8 cellular contexts compared by ENCODE assay signal in the genomic region with DNA sequence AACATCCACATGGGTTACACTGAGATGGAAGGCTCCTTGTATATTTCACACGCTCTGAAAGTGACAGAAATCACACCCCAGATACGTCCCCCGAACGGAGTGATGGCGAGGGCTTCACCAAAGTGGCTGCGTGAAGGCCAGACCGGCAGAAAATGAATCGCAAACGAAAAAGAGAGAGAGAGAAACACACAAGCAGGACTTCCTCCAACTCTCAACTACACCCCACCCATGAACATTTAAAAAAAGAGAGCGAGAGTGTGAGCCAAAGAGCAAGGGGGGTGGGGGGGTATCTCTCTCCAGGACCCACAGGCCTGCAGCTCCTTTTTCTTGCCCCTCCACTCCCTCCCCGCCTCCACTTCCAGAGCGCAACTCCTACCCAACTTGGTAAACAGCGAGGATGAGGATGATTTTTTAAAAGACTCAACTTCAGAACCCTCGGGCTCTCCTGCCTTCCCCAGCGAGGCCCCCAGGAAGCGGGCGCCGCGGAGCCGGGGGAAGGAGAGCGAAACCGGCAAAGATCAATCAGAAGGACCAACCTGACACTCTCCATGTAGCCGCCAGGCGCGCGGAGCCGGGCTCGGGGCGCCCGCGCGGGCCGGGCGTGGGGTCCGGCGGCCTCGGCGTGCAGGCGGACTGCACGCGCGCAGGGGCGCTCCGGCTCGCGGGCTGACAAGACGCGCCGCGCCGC.
DNase-seq lines count a peak whose midpoint lies in the region; ATAC-seq and TF ChIP-seq lines count a peak whose summit lies in the region.

No MANE protein-coding gene starts in this region.

- intact Hi-C loops in naive thymus-derived CD4-positive, alpha-beta T cell (cut with micrococcal nuclease) = loop anchor here (1.0 to 10.0 kb wide), 17 partner anchors 8 to 1980 kb away; a partner anchor contains a TSS

- H3K27me3 Mint-ChIP-seq in activated T-cell treated with anti-CD3 and anti-CD28 coated beads, Interleukin-2, amount 50 U/mL, for 4 hours (ENCODE audit: low read depth) = no peaks in the 10 kb centered on the region
- no peaks in the 10 kb centered on the region for H3K27me3 Mint-ChIP-seq in naive thymus-derived CD4-positive, alpha-beta T cell

- H3K27ac ChIP-seq in naive thymus-derived CD4-positive, alpha-beta T cell (ENCODE audit: low read depth, low read length) = peak overlapping the region; percentile 82
- peak overlapping the region; percentile 91 to 95 for H3K27ac ChIP-seq in thoracic aorta

- POLR2A ChIA-PET in naive thymus-derived CD4-positive, alpha-beta T cell (lab: Charles Lee) = interaction anchor here (0.7 to 6.3 kb wide), 7 partner anchors 12 to 660 kb away, joined by 3 to 48 read pairs (median 3); a partner anchor contains a TSS

- H3K4me1 ChIP-seq in naive thymus-derived CD4-positive, alpha-beta T cell (ENCODE audit: control insufficient read depth in 2 of 2, insufficient read depth in 2 of 2, low read length in 2 of 2) = peaks cover 55 to 64% of the 10 kb centered on the region in 2 donors
- H3K4me1 ChIP-seq in thoracic aorta (ENCODE audit: control insufficient read depth in 1 of 2, low read depth in 2 of 2) = peaks cover 15 to 60% of the 10 kb centered on the region in 2 donors

- H3K27me3 ChIP-seq in H7 (ENCODE audit: control insufficient read depth, insufficient read depth, low read length) = peaks cover 2% of the 10 kb centered on the region; the same call in 1 of the 2 replicates
- no peaks in the 10 kb centered on the region for H3K27me3 ChIP-seq in naive thymus-derived CD4-positive, alpha-beta T cell (ENCODE audit: control insufficient read depth in 2 of 2, insufficient read depth in 2 of 2, low read length in 2 of 2)
- H3K27me3 ChIP-seq in thoracic aorta (replicated peaks; ENCODE audit: insufficient read depth) = no peaks in the 10 kb centered on the region

- peaks cover 60% of the 10 kb centered on the region for H3K4me1 Mint-ChIP-seq in activated T-cell treated with anti-CD3 and anti-CD28 coated beads, Interleukin-2, amount 50 U/mL, for 4 hours (ENCODE audit: low read depth)
- peaks cover 47 to 69% (median 67%) of the 10 kb centered on the region in 7 donors for H3K4me1 Mint-ChIP-seq in naive thymus-derived CD4-positive, alpha-beta T cell

- ATAC-seq in activated T-cell treated with anti-CD3 and anti-CD28 coated beads, Interleukin-2, amount 50 U/mL, for 4 hours = peak; percentile 25 to 36
- ATAC-seq in naive thymus-derived CD4-positive, alpha-beta T cell = peak; percentile 64
- peak; percentile 51 for ATAC-seq in thoracic aorta (ENCODE audit: insufficient number of reproducible peaks, low FRiP score, low read depth)
- ATAC-seq in GM21825 (IDR thresholded peaks at IDR 0.05; ENCODE audit: unreplicated experiment) = no peak

- no peak overlapping the region for H3K27ac Mint-ChIP-seq in naive thymus-derived CD4-positive, alpha-beta T cell

- CTCF ChIA-PET in naive thymus-derived CD4-positive, alpha-beta T cell (lab: Charles Lee) = interaction anchor here (0.6 to 1.4 kb wide), 3 partner anchors 10 to 60 kb away, joined by 3 to 4 read pairs (median 4); no protein-coding TSS in a partner anchor

- TF ChIP-seq CTCF in thoracic aorta (IDR thresholded peaks at IDR 0.05) = peak; percentile 18

- no peaks in the 10 kb centered on the region for H3K9me3 ChIP-seq in naive thymus-derived CD4-positive, alpha-beta T cell (ENCODE audit: control insufficient read depth in 2 of 3, low read length in 3 of 3)
- H3K9me3 ChIP-seq in thoracic aorta = no peaks in the 10 kb centered on the region

- peaks cover 26% of the 10 kb centered on the region for H3K36me3 Mint-ChIP-seq in activated T-cell treated with anti-CD3 and anti-CD28 coated beads, Interleukin-2, amount 50 U/mL, for 4 hours (ENCODE audit: insufficient read depth)
- peaks cover 0 to 2% (median 0%) of the 10 kb centered on the region in 5 donors for H3K36me3 Mint-ChIP-seq in naive thymus-derived CD4-positive, alpha-beta T cell

- no peak overlapping the region for H3K4me3 Mint-ChIP-seq in activated T-cell treated with anti-CD3 and anti-CD28 coated beads, Interleukin-2, amount 50 U/mL, for 4 hours
- H3K4me3 Mint-ChIP-seq in naive thymus-derived CD4-positive, alpha-beta T cell = no peak overlapping the region

- peak; percentile 54 for DNase-seq in Daoy (ENCODE audit: low read depth)
- peak; percentile 73 for DNase-seq in H7
- peak; percentile 49 to 66 for DNase-seq in NOMO-1 (lab: John Stamatoyannopoulos, UW; ENCODE audit: unreplicated experiment in 2 of 2)
- DNase-seq in activated T-cell treated with anti-CD3 and anti-CD28 coated beads, Interleukin-2, amount 50 U/mL, for 4 hours = peak; percentile 50
- DNase-seq in fibroblast of gingiva (ENCODE audit: low read depth) = peak; percentile 73
- peak in 8 of 9 donors; percentile 65 to 86 (median 84) for DNase-seq in naive thymus-derived CD4-positive, alpha-beta T cell
- no peak for DNase-seq in thoracic aorta (ENCODE audit: low spot score)

- peak overlapping the region; percentile 39 for H3K4me3 ChIP-seq in H7 (ENCODE audit: insufficient read depth, low read depth, low read length)
- peak overlapping the region; percentile 74 for H3K4me3 ChIP-seq in naive thymus-derived CD4-positive, alpha-beta T cell (ENCODE audit: low read length)
- H3K4me3 ChIP-seq in thoracic aorta = peak overlapping the region; percentile 74

- H3K36me3 ChIP-seq in H7 (replicated peaks; ENCODE audit: control insufficient read depth, insufficient read depth, low read length) = no peaks in the 10 kb centered on the region
- H3K36me3 ChIP-seq in naive thymus-derived CD4-positive, alpha-beta T cell (ENCODE audit: control insufficient read depth in 2 of 3, insufficient read depth in 3 of 3, low read length in 3 of 3) = peaks cover 0 to 4% (median 0%) of the 10 kb centered on the region in 3 experiments
- H3K36me3 ChIP-seq in thoracic aorta = no peaks in the 10 kb centered on the region

- no peaks in the 10 kb centered on the region for H3K9me3 Mint-ChIP-seq in activated T-cell treated with anti-CD3 and anti-CD28 coated beads, Interleukin-2, amount 50 U/mL, for 4 hours
- peaks cover 0 to 4% (median 0%) of the 10 kb centered on the region in 11 donors for H3K9me3 Mint-ChIP-seq in naive thymus-derived CD4-positive, alpha-beta T cell
